9 cellular contexts compared by ENCODE assay signal in the genomic region with DNA sequence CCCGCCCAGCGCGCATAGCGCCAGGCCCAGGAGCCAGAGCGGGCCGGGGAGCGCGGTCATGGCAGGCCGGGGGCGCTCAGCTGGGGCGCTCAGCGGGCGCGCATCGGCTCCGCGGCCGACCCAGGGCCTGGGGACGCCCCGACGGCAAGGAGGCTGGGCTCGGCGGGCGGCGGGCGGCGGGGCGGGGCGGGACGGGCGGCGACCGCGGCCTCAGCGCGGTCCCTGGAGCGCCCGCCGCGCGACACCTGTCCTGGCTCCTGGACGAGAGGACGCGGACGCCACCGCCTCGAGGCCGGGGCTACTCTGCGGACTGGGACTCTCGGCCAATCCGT. TPM values are rescaled to one million over a fixed set of nuclear protein-coding genes. Genes with fewer than 3 reads are reported as not detected.
DNase-seq lines count a peak whose midpoint lies in the region; ATAC-seq, FAIRE-seq and TF ChIP-seq lines count a peak whose summit lies in the region.
"Had no signal": no experiment of that assay in that cellular context is flagged by ENCODE, and none has a peak within 500 bp of the region (broad histone marks: within the 10 kb centered on the region; RNA-seq: fewer than 3 reads in every experiment).

No MANE protein-coding gene starts in this region.

- H3K9me3 ChIP-seq in osteoblast (ENCODE audit: low read depth, low read length): no peaks in the 10 kb centered on the region

- peak overlapping the region; percentile 77 for H3K4me3 Mint-ChIP-seq in dendritic cell treated with granulocyte-macrophage colony-stimulating factor and Interleukin-4, amounts not matched to agents 40 ng/mL and 50 ng/mL, for 4 days
- no peak overlapping the region for H3K4me3 Mint-ChIP-seq in progenitor cell of endocrine pancreas (ENCODE audit: low read depth)
- no peak overlapping the region for H3K4me3 Mint-ChIP-seq in HFFc6
- H3K4me3 Mint-ChIP-seq: activated naive CD8-positive, alpha-beta T cell had no signal

- peak overlapping the region; percentile 86 for H3K27ac Mint-ChIP-seq in dendritic cell treated with granulocyte-macrophage colony-stimulating factor and Interleukin-4, amounts not matched to agents 40 ng/mL and 50 ng/mL, for 4 days
- H3K27ac Mint-ChIP-seq in progenitor cell of endocrine pancreas (no peak overlapping the region), HFFc6 (no peak overlapping the region)
- H3K27ac Mint-ChIP-seq: activated naive CD8-positive, alpha-beta T cell had no signal

- H3K9me3 Mint-ChIP-seq in dendritic cell treated with granulocyte-macrophage colony-stimulating factor and Interleukin-4, amounts not matched to agents 40 ng/mL and 50 ng/mL, for 4 days: no peaks in the 10 kb centered on the region
- H3K9me3 Mint-ChIP-seq in progenitor cell of endocrine pancreas (ENCODE audit: low read depth) (no peaks in the 10 kb centered on the region), HFFc6 (no peaks in the 10 kb centered on the region)

- TF ChIP-seq CTCF in GM06990 (IDR thresholded peaks at IDR 0.05; ENCODE audit: insufficient read depth, low read length, poor library complexity, severe bottlenecking) (no peak), osteoblast (IDR thresholded peaks at IDR 0.05; ENCODE audit: extremely low read depth, low read depth, low read length) (no peak), progenitor cell of endocrine pancreas (IDR thresholded peaks at IDR 0.05; ENCODE audit: unreplicated experiment) (no peak), HFFc6 (IDR thresholded peaks at IDR 0.05) (no peak)

- no peak for FAIRE-seq in urothelium cell line (lab: Jason Lieb, UNC)

- POLR2A ChIA-PET in HEK293T (lab: Yijun Ruan, JAX): interaction anchor here (0.6 to 1.9 kb wide), 5 partner anchors 9 to 49 kb away, joined by 3 to 20 read pairs (median 4); partner anchors contain the start of gene PPIE

- H3K4me2 ChIP-seq in osteoblast (ENCODE audit: insufficient read depth, low read length): peak overlapping the region; percentile 43

- H2AFZ ChIP-seq in osteoblast (ENCODE audit: low read length): no peak overlapping the region

- H3K36me3 Mint-ChIP-seq in dendritic cell treated with granulocyte-macrophage colony-stimulating factor and Interleukin-4, amounts not matched to agents 40 ng/mL and 50 ng/mL, for 4 days (ENCODE audit: low read depth): no peaks in the 10 kb centered on the region
- no peaks in the 10 kb centered on the region for H3K36me3 Mint-ChIP-seq in progenitor cell of endocrine pancreas (ENCODE audit: insufficient read depth)
- H3K36me3 Mint-ChIP-seq in HFFc6 (ENCODE audit: low read depth): no peaks in the 10 kb centered on the region
- H3K36me3 Mint-ChIP-seq: activated naive CD8-positive, alpha-beta T cell had no signal

- H3K4me1 Mint-ChIP-seq in dendritic cell treated with granulocyte-macrophage colony-stimulating factor and Interleukin-4, amounts not matched to agents 40 ng/mL and 50 ng/mL, for 4 days (ENCODE audit: low read depth): peaks cover 40% of the 10 kb centered on the region
- peaks cover 2% of the 10 kb centered on the region for H3K4me1 Mint-ChIP-seq in progenitor cell of endocrine pancreas (ENCODE audit: low read depth)
- no peaks in the 10 kb centered on the region for H3K4me1 Mint-ChIP-seq in HFFc6 (ENCODE audit: low read depth)

- no peak overlapping the region for H3K27ac ChIP-seq in osteoblast (ENCODE audit: low read depth, low read length)

- H4K20me1 ChIP-seq in osteoblast (ENCODE audit: insufficient read depth, low read length): no peaks in the 10 kb centered on the region

- H3K4me3 ChIP-seq in GM06990 (replicated peaks; ENCODE audit: low read depth, low read length) (peak overlapping the region; percentile 60), osteoblast (ENCODE audit: insufficient read depth, low read length) (no peak overlapping the region)

- peaks cover 6% of the 10 kb centered on the region for H3K4me1 ChIP-seq in osteoblast (ENCODE audit: insufficient read depth, low read length)

- DNase-seq in GM06990 (ENCODE audit: extremely low read depth, insufficient read length) (no peak), osteoblast (ENCODE audit: insufficient read length, low spot score, missing footprints) (peak; percentile 81), progenitor cell of endocrine pancreas (ENCODE audit: low spot score, unreplicated experiment) (no peak), urothelium cell line (ENCODE audit: low spot score) (no peak), HEK293T (ENCODE audit: extremely low spot score) (no peak), HFFc6 (no peak)

- peak; percentile 30 for ATAC-seq in HG02852 (IDR thresholded peaks at IDR 0.05; ENCODE audit: unreplicated experiment)

- H3K36me3 ChIP-seq in GM06990 (ENCODE audit: control insufficient read depth, insufficient read depth, low read length) (no peaks in the 10 kb centered on the region), osteoblast (ENCODE audit: insufficient read depth, low read length) (no peaks in the 10 kb centered on the region)

- intact Hi-C loops in dendritic cell treated with granulocyte-macrophage colony-stimulating factor and Interleukin-4, amounts not matched to agents 40 ng/mL and 50 ng/mL, for 4 days (cut with micrococcal nuclease): no loop called here

- no peaks in the 10 kb centered on the region for H3K79me2 ChIP-seq in osteoblast (ENCODE audit: insufficient read depth, low read length)

- H3K27me3 ChIP-seq in GM06990 (replicated peaks; ENCODE audit: control insufficient read depth, insufficient read depth, low read length): no peaks in the 10 kb centered on the region
- H3K27me3 ChIP-seq in osteoblast (ENCODE audit: insufficient read depth, low read length): peaks cover 44% of the 10 kb centered on the region

- CTCF ChIA-PET in HEK293T (lab: Yijun Ruan, JAX): interaction anchor here (1.9 kb wide), 1 partner anchor 11 kb away, joined by 10 read pairs; no protein-coding TSS in a partner anchor

- H3K27me3 Mint-ChIP-seq in dendritic cell treated with granulocyte-macrophage colony-stimulating factor and Interleukin-4, amounts not matched to agents 40 ng/mL and 50 ng/mL, for 4 days: peaks cover 18% of the 10 kb centered on the region
- H3K27me3 Mint-ChIP-seq in progenitor cell of endocrine pancreas (peaks cover 63% of the 10 kb centered on the region), HFFc6 (ENCODE audit: insufficient read depth) (peaks cover 40% of the 10 kb centered on the region)

TF ChIP-seq in HEK293T, 16 proteins besides CTCF, POLR2A, EP300 and RAD21:
- TF ChIP-seq SUZ12 (IDR thresholded peaks at IDR 0.05) (no peak), ELF4 (IDR thresholded peaks at IDR 0.05) (no peak), BHLHE40 (IDR thresholded peaks at IDR 0.05; ENCODE audit: borderline replicate concordance) (no peak), ARNT (IDR thresholded peaks at IDR 0.05) (no peak), LEF1 (IDR thresholded peaks at IDR 0.05; ENCODE audit: borderline replicate concordance) (no peak), FOXM1 (IDR thresholded peaks at IDR 0.05; ENCODE audit: borderline replicate concordance) (no peak), ZNF384 (IDR thresholded peaks at IDR 0.05) (no peak), HDGF (IDR thresholded peaks at IDR 0.05; ENCODE audit: borderline replicate concordance) (no peak), PKNOX1 (IDR thresholded peaks at IDR 0.05) (no peak), L3MBTL2 (conservative IDR thresholded peaks at IDR 0.05) (no peak), CTBP1 (IDR thresholded peaks at IDR 0.05; ENCODE audit: borderline replicate concordance) (no peak), NFRKB (IDR thresholded peaks at IDR 0.05) (no peak), FOXA1 (IDR thresholded peaks at IDR 0.05) (no peak), FOXK2 (IDR thresholded peaks at IDR 0.05) (no peak)

RNA-seq across cellular contexts. Expression of gene BMP8B, which starts 0.3 kb away (rescaled TPM):
- 0.29 and 0.36 TPM in 2 replicates for total RNA-seq in osteoblast
- total RNA-seq in progenitor cell of endocrine pancreas: 0.75 and 0.91 TPM in 2 replicates
- not detected for total RNA-seq in HFFc6 (2021; fragmentation: NEBNext Ultra II Directional; extraction: Animal tissue kit (Norgen Biotek cat#: 25700))

RNA-seq across cellular contexts. Expression of gene OXCT2, which starts 17.2 kb away (rescaled TPM):
- total RNA-seq in osteoblast (1.1 and 1.2 TPM in 2 replicates), progenitor cell of endocrine pancreas (0.38 TPM in 1 of 2 replicates, not detected in the other)
- total RNA-seq in HFFc6 (2021; fragmentation: NEBNext Ultra II Directional; extraction: Animal tissue kit (Norgen Biotek cat#: 25700)): 1 to 10 TPM in 5 of 6 experiments, under 1 TPM in 1; 0.81 to 2.3 (median 1.4) TPM

RNA-seq across cellular contexts. Expression of gene PPIE, which starts 49.7 kb away (rescaled TPM):
- total RNA-seq in osteoblast (25.3 and 26.4 TPM in 2 replicates), progenitor cell of endocrine pancreas (47.4 and 51.7 TPM in 2 replicates)
- 10 to 100 TPM; 38.9 to 45.8 (median 41.7) TPM for total RNA-seq in HFFc6 (2021; fragmentation: NEBNext Ultra II Directional; extraction: Animal tissue kit (Norgen Biotek cat#: 25700))
